In genomic region chr2:84946204-84947009, GRCh38 we compare ENCODE assay signal across 8 cellular contexts. TPM values are rescaled to one million over a fixed set of nuclear protein-coding genes. Genes with fewer than 3 reads are reported as not detected.
DNase-seq lines count a peak whose midpoint lies in the region; ATAC-seq lines count a peak whose summit lies in the region.

No MANE protein-coding gene starts in this region.

- no CpG with 5 or more reads among the region's 12 CpGs for WGBS in neuronal stem cell (ENCODE audit: extremely low coverage in 2 of 2, insufficient read length in 2 of 2, insufficient replicate concordance in 1 of 2), 2 donors

- H2BK12ac ChIP-seq in neuronal stem cell (ENCODE audit: low read length), result peak overlapping the region; percentile 69

- peak overlapping the region; percentile 37 for H2AK5ac ChIP-seq in neuronal stem cell (ENCODE audit: low read depth, low read length)

- peak; percentile 63 for ATAC-seq in GM19452 (IDR thresholded peaks at IDR 0.05; ENCODE audit: unreplicated experiment)
- ATAC-seq in HG03460 (IDR thresholded peaks at IDR 0.05; ENCODE audit: unreplicated experiment), result peak; percentile 72
- peak; percentile 87 for ATAC-seq in T-helper 17 cell

- H3K4me3 ChIP-seq in BLaER1 (no peak overlapping the region), neuronal stem cell (ENCODE audit: low read length in 2 of 2) (no peak overlapping the region)

- H2BK120ac ChIP-seq in neuronal stem cell (ENCODE audit: low read depth, low read length), result no peak overlapping the region

- H4K91ac ChIP-seq in neuronal stem cell (ENCODE audit: low read depth, low read length, poor library complexity), result no peak overlapping the region

- no peak overlapping the region for H4K8ac ChIP-seq in neuronal stem cell (ENCODE audit: low read depth, low read length)

- H3K9ac ChIP-seq in BLaER1 (no peak overlapping the region), neuronal stem cell (ENCODE audit: low read depth, low read length, poor library complexity) (no peak overlapping the region)

- peak overlapping the region; percentile 68 for H3K23ac ChIP-seq in neuronal stem cell (ENCODE audit: low read depth, low read length, poor library complexity)

- peaks cover 27% of the 10 kb centered on the region for H3K4me1 Mint-ChIP-seq in T-helper 17 cell

- H3K4me3 Mint-ChIP-seq in T-helper 17 cell, result peak overlapping the region; percentile 87

- H3K14ac ChIP-seq in neuronal stem cell (ENCODE audit: low read length), result no peak overlapping the region

- H3K27ac Mint-ChIP-seq in T-helper 17 cell, result peak overlapping the region; percentile 94

- H4K20me1 ChIP-seq in BLaER1, result no peaks in the 10 kb centered on the region

- H3K36me3 ChIP-seq in BLaER1 (no peaks in the 10 kb centered on the region), neuronal stem cell (replicated peaks in 1 of 2; ENCODE audit: control insufficient read depth in 2 of 2, insufficient read depth in 2 of 2, low read length in 2 of 2) (no peaks in the 10 kb centered on the region)

- no peaks in the 10 kb centered on the region for H3K27me3 Mint-ChIP-seq in T-helper 17 cell

- H2BK15ac ChIP-seq in neuronal stem cell (ENCODE audit: low read length), result no peak overlapping the region

- H2BK5ac ChIP-seq in neuronal stem cell (ENCODE audit: low read length), result no peak overlapping the region

- H3K79me1 ChIP-seq in neuronal stem cell (ENCODE audit: low read depth, low read length), result no peaks in the 10 kb centered on the region

- H3K9me3 ChIP-seq in BLaER1, result no peaks in the 10 kb centered on the region
- H3K9me3 ChIP-seq in T-helper 17 cell (ENCODE audit: control insufficient read depth, low read length, poor library complexity, severe bottlenecking), result no peaks in the 10 kb centered on the region
- H3K9me3 ChIP-seq in neuronal stem cell (replicated peaks in 1 of 2; ENCODE audit: control insufficient read depth in 2 of 2, insufficient read depth in 1 of 2, low read depth in 1 of 2, low read length in 2 of 2), result no peaks in the 10 kb centered on the region

- no peaks in the 10 kb centered on the region for H3K27me3 ChIP-seq in BLaER1
- H3K27me3 ChIP-seq in neuronal stem cell (ENCODE audit: control insufficient read depth in 3 of 3, insufficient read depth in 3 of 3, low read depth in 1 of 3, low read length in 3 of 3), result no peaks in the 10 kb centered on the region

- H3K4me1 ChIP-seq in BLaER1, result peaks cover 28% of the 10 kb centered on the region
- H3K4me1 ChIP-seq in neuronal stem cell (ENCODE audit: control insufficient read depth in 2 of 2, insufficient read depth in 1 of 2, low read depth in 1 of 2, low read length in 2 of 2), result peaks cover 0 to 7% of the 10 kb centered on the region in 2 donors

- H2AFZ ChIP-seq in neuronal stem cell (ENCODE audit: low read length), result peak overlapping the region; percentile 32

- DNase-seq in T-helper 17 cell (peak in 1 of 3 donors; percentile 21), astrocyte of the hippocampus (ENCODE audit: low read depth, low spot score) (peak; percentile 67), neuronal stem cell (ENCODE audit: low spot score) (no peak), inferior parietal cortex (ENCODE audit: extremely low spot score) (no peak), ecto neural progenitor cell (ENCODE audit: low spot score) (no peak)

- H3K18ac ChIP-seq in neuronal stem cell (ENCODE audit: low read length), result peak overlapping the region; percentile 65

- peak overlapping the region; percentile 42 for H3K4me2 ChIP-seq in BLaER1
- H3K4me2 ChIP-seq in neuronal stem cell (ENCODE audit: insufficient read depth, low read length, poor library complexity, severe bottlenecking), result no peak overlapping the region

- H3K27ac ChIP-seq in BLaER1 (peak overlapping the region; percentile 28), neuronal stem cell (replicated peaks; ENCODE audit: low read length) (no peak overlapping the region)

- no peak overlapping the region for H3K4ac ChIP-seq in neuronal stem cell (ENCODE audit: low read length)

- H3K36me3 Mint-ChIP-seq in T-helper 17 cell (ENCODE audit: low read depth), result no peaks in the 10 kb centered on the region

RNA-seq across cellular contexts. Expression of gene KCMF1, which starts 24.6 kb away (rescaled TPM):
- 10 to 100 TPM; 63.6 to 80.6 TPM for total RNA-seq in T-helper 17 cell
- polyA plus RNA-seq in neuronal stem cell (2013, experiment 1 of 2), result 41.2 TPM
- 37.1 TPM for polyA plus RNA-seq in neuronal stem cell (2013, experiment 2 of 2)

RNA-seq across cellular contexts. Expression of gene TMSB10, which starts 41.0 kb away (rescaled TPM):
- 1,000 to 10,000 TPM; 1,429 to 1,736 TPM for total RNA-seq in T-helper 17 cell
- polyA plus RNA-seq in neuronal stem cell (2013, experiment 1 of 2), result 1,798 TPM
- polyA plus RNA-seq in neuronal stem cell (2013, experiment 2 of 2), result 1,767 TPM
